In the genomic region with DNA sequence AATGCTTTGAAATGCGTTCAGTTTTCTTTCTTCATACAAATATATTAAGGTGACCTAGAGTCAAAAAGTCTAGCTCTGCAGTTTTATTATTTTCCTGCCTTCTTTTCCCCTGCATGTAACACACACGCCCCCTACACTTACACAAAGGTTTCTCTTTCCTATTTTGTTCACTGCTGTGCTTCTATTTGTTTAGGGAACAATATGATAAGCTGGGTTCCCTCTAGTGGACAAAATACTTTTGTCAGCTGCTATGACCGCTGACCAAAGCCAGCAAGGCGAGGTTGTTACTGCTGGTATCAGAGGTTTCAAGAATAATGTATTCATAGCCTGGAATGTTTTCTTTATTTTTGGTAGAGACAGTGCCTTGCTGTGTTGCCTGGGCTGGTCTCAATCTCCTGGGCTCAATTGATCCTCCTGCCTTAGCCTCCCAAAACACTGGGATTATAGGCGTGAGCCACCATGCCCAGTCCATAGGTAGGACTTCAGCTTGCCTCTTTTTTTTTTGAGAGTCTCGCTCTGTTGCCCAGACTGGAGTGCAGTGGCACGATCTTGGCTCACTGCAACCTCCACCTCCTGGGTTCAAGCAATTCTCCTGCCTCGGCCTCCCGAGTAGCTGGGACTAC, we compare ENCODE assay signal across 9 cellular contexts. TPM values are rescaled to one million over a fixed set of nuclear protein-coding genes. Genes with fewer than 3 reads are reported as not detected.
DNase-seq lines count a peak whose midpoint lies in the region; ATAC-seq, FAIRE-seq and TF ChIP-seq lines count a peak whose summit lies in the region.
"Had no signal": no experiment of that assay in that cellular context is flagged by ENCODE, and none has a peak within 500 bp of the region (broad histone marks: within the 10 kb centered on the region; RNA-seq: fewer than 3 reads in every experiment).

No MANE protein-coding gene starts in this region.

- H3K4me1 ChIP-seq in endothelial cell of umbilical vein (ENCODE audit: control insufficient read depth, extremely low read depth, insufficient read depth, low read length): no peaks in the 10 kb centered on the region

- no peak overlapping the region for H3K9ac ChIP-seq in endothelial cell of umbilical vein (replicated peaks; ENCODE audit: extremely low read depth, insufficient read depth, low read length)
- H3K9ac ChIP-seq: BLaER1 treated with 17β-estradiol and CSF1 and Interleukin-3, amounts not matched to agents 10 nM and 100 nM had no signal

- no TSS peak for BruUV-seq in endothelial cell of umbilical vein (replicated peaks; lab: Mats Ljungman, UMichigan)

- no peaks in the 10 kb centered on the region for H3K27me3 ChIP-seq in endothelial cell of umbilical vein (ENCODE audit: control insufficient read depth in 2 of 2, insufficient read depth in 2 of 2, low read length in 2 of 2)
- H3K27me3 ChIP-seq: BLaER1 treated with 17β-estradiol and CSF1 and Interleukin-3, amounts not matched to agents 10 nM and 100 nM had no signal

- dilution Hi-C loops in endothelial cell of umbilical vein (cut with MboI; ENCODE audit: extremely low pct_ligation_motif_present, low sequenced_read_pairs): no loop called here

- no peaks in the 10 kb centered on the region for H4K20me1 ChIP-seq in endothelial cell of umbilical vein (replicated peaks; ENCODE audit: control insufficient read depth, extremely low read depth, insufficient read depth, low read length)
- H4K20me1 ChIP-seq: BLaER1 treated with 17β-estradiol and CSF1 and Interleukin-3, amounts not matched to agents 10 nM and 100 nM had no signal

- FAIRE-seq in RCC 7860 (lab: Jason Lieb, UNC): no peak
- peak; percentile 70 for FAIRE-seq in endothelial cell of umbilical vein (lab: Jason Lieb, UNC)

- DNase-seq in NCI-H1417 (lab: John Stamatoyannopoulos, UW) (peak; percentile 19 to 63 (median 23)), NCI-H1417 treated with DMSO at 0.1 percent for 48 hours (lab: John Stamatoyannopoulos, UW) (no peak), HT1080 (ENCODE audit: low read depth) (peak; percentile 81), RCC 7860 (ENCODE audit: low spot score) (peak; percentile 20), endothelial cell of umbilical vein (ENCODE audit: low read depth, low spot score) (peak; percentile 82), medulla oblongata (ENCODE audit: extremely low spot score) (peak; percentile 95), cortex of kidney (lab: John Stamatoyannopoulos, UW) (no peak)

- TF ChIP-seq POLR2A in endothelial cell of umbilical vein (IDR thresholded peaks at IDR 0.05; ENCODE audit: low read depth, low read length): no peak

- ATAC-seq in HG02981 (IDR thresholded peaks at IDR 0.05; ENCODE audit: unreplicated experiment): no peak

- H2AFZ ChIP-seq in endothelial cell of umbilical vein (ENCODE audit: low read depth, low read length): no peak overlapping the region

- H3K4me2 ChIP-seq in endothelial cell of umbilical vein (ENCODE audit: insufficient read depth, low read length): no peak overlapping the region
- H3K4me2 ChIP-seq: BLaER1 treated with 17β-estradiol and CSF1 and Interleukin-3, amounts not matched to agents 10 nM and 100 nM had no signal

- POLR2A ChIA-PET in endothelial cell of umbilical vein (lab: Charles Lee): interaction anchor here (0.6 to 1.3 kb wide), 3 partner anchors 26 to 37 kb away, joined by 3 to 5 read pairs (median 4); a partner anchor contains a TSS

- CTCF ChIA-PET in endothelial cell of umbilical vein (lab: Charles Lee): interaction anchor here (0.6 to 4.1 kb wide), 45 partner anchors 9 to 805 kb away, joined by 3 to 109 read pairs (median 5); a partner anchor contains a TSS

- no peaks in the 10 kb centered on the region for H3K9me1 ChIP-seq in endothelial cell of umbilical vein (replicated peaks; ENCODE audit: control insufficient read depth, extremely low read depth, insufficient read depth, low read length)

- TF ChIP-seq CTCF in endothelial cell of umbilical vein (IDR thresholded peaks at IDR 0.05; ENCODE audit: extremely low read depth in 1 of 2, insufficient read depth in 1 of 2, low read depth in 1 of 2, low read length in 2 of 2): peak; percentile 63

- intact Hi-C loops in endothelial cell of umbilical vein (cut with micrococcal nuclease): loop anchor here (1.0 to 2.0 kb wide), 2 partner anchors 33 to 219 kb away; no protein-coding TSS in a partner anchor

- H3K36me3 ChIP-seq in endothelial cell of umbilical vein (ENCODE audit: control insufficient read depth in 2 of 2, extremely low read depth in 1 of 2, insufficient read depth in 2 of 2, low read length in 2 of 2): peaks cover 0 to 5% of the 10 kb centered on the region in 2 experiments

- H3K9me3 ChIP-seq in endothelial cell of umbilical vein (replicated peaks; ENCODE audit: control insufficient read depth, insufficient read depth, low read length): no peaks in the 10 kb centered on the region
- H3K9me3 ChIP-seq: BLaER1 treated with 17β-estradiol and CSF1 and Interleukin-3, amounts not matched to agents 10 nM and 100 nM had no signal

- no peak overlapping the region for H3K27ac ChIP-seq in endothelial cell of umbilical vein (ENCODE audit: insufficient read depth, low read depth, low read length)
- H3K27ac ChIP-seq: BLaER1 treated with 17β-estradiol and CSF1 and Interleukin-3, amounts not matched to agents 10 nM and 100 nM had no signal

- H3K4me3 ChIP-seq in endothelial cell of umbilical vein (replicated peaks in 1 of 3; ENCODE audit: insufficient read depth in 1 of 3, low read depth in 1 of 3, low read length in 3 of 3): no peak overlapping the region
- H3K4me3 ChIP-seq: BLaER1 treated with 17β-estradiol and CSF1 and Interleukin-3, amounts not matched to agents 10 nM and 100 nM had no signal

- no peaks in the 10 kb centered on the region for H3K79me2 ChIP-seq in endothelial cell of umbilical vein (ENCODE audit: control insufficient read depth, insufficient read depth, low read length)

TF ChIP-seq in endothelial cell of umbilical vein, 7 proteins besides CTCF, POLR2A, EP300 and RAD21:
- TF ChIP-seq JUN (IDR thresholded peaks at IDR 0.05; ENCODE audit: borderline replicate concordance, insufficient read depth, insufficient read length, low read depth) (no peak), GATA2 (IDR thresholded peaks at IDR 0.05; ENCODE audit: insufficient read depth, insufficient read length, low read depth, low read length) (no peak), POLR2AphosphoS5 (IDR thresholded peaks at IDR 0.05; ENCODE audit: insufficient read depth, low read depth, low read length) (no peak), MYC (IDR thresholded peaks at IDR 0.05; ENCODE audit: low read depth, low read length) (no peak), EZH2 (IDR thresholded peaks at IDR 0.05; ENCODE audit: borderline replicate concordance, low read depth, low read length, severe bottlenecking) (no peak), FOS (IDR thresholded peaks at IDR 0.05; ENCODE audit: borderline replicate concordance, insufficient read depth, low read length) (no peak)
- TF ChIP-seq, protein P1, sequence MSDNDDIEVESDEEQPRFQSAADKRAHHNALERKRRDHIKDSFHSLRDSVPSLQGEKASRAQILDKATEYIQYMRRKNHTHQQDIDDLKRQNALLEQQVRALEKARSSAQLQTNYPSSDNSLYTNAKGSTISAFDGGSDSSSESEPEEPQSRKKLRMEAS (IDR thresholded peaks at IDR 0.05; ENCODE audit: insufficient read depth, insufficient read length): no peak

RNA-seq across cellular contexts. Expression of a gene that starts 33.4 kb away (rescaled TPM):
- 12.0 and 17.2 TPM in 2 replicates for total RNA-seq in HT1080 (2014; rRNA removed; shearing (Covaris generic))
- 13.0 and 14.0 TPM in 2 replicates for polyA plus RNA-seq in HT1080 (2015; cell fraction: cytosol; rRNA removed)
- 24.8 and 31.2 TPM in 2 replicates for polyA plus RNA-seq in HT1080 (2015; cell fraction: nucleus; rRNA removed)
- 21.0 and 24.5 TPM in 2 replicates for total RNA-seq in endothelial cell of umbilical vein
- 21.6 and 25.6 TPM in 2 replicates for polyA plus RNA-seq in endothelial cell of umbilical vein
- polyA plus RNA-seq in endothelial cell of umbilical vein (2011; cell fraction: cytosol; rRNA removed): 19.3 and 19.7 TPM in 2 replicates
- 22.2 and 23.4 TPM in 2 replicates for polyA plus RNA-seq in endothelial cell of umbilical vein (2011; cell fraction: nucleus; rRNA removed)
- 9.9 and 11.6 TPM in 2 replicates for polyA plus RNA-seq in endothelial cell of umbilical vein (2012)
- polyA minus RNA-seq in endothelial cell of umbilical vein: 34.5 and 42.1 TPM in 2 replicates
- polyA minus RNA-seq in endothelial cell of umbilical vein (2011; cell fraction: cytosol; rRNA and poly(A)+ RNA removed): 24.9 TPM
- 21.9 and 27.2 TPM in 2 replicates for polyA minus RNA-seq in endothelial cell of umbilical vein (2011; cell fraction: nucleus; rRNA and poly(A)+ RNA removed)

RNA-seq across cellular contexts. Expression of a gene that starts 47.9 kb away (rescaled TPM):
- total RNA-seq in HT1080 (2014; rRNA removed; shearing (Covaris generic)): 16.4 and 22.3 TPM in 2 replicates
- 6.7 and 7.1 TPM in 2 replicates for polyA plus RNA-seq in HT1080 (2015; cell fraction: cytosol; rRNA removed)
- polyA plus RNA-seq in HT1080 (2015; cell fraction: nucleus; rRNA removed): 5.7 and 7.3 TPM in 2 replicates
- total RNA-seq in endothelial cell of umbilical vein: 24.9 and 26.7 TPM in 2 replicates
- polyA plus RNA-seq in endothelial cell of umbilical vein: 33.3 and 34.3 TPM in 2 replicates
- 23.0 and 27.4 TPM in 2 replicates for polyA plus RNA-seq in endothelial cell of umbilical vein (2011; cell fraction: cytosol; rRNA removed)
- polyA plus RNA-seq in endothelial cell of umbilical vein (2011; cell fraction: nucleus; rRNA removed): 52.6 and 56.8 TPM in 2 replicates
- polyA plus RNA-seq in endothelial cell of umbilical vein (2012): 18.9 and 19.7 TPM in 2 replicates
- 27.6 and 32.9 TPM in 2 replicates for polyA minus RNA-seq in endothelial cell of umbilical vein
- not detected for polyA minus RNA-seq in endothelial cell of umbilical vein (2011; cell fraction: cytosol; rRNA and poly(A)+ RNA removed)
- 11.0 and 13.8 TPM in 2 replicates for polyA minus RNA-seq in endothelial cell of umbilical vein (2011; cell fraction: nucleus; rRNA and poly(A)+ RNA removed)

Comparison
In these comparisons a context has a peak if more than half of its experiments do, and no peak if none do; other contexts are left out.
1. DNase-seq: peak in NCI-H1417 (3 of 3), HT1080 (single experiment), RCC 7860 (single experiment), endothelial cell of umbilical vein (single experiment) and medulla oblongata (single experiment); none in NCI-H1417 treated with DMSO at 0.1 percent for 48 hours (single experiment) and cortex of kidney (single experiment).